8 cellular contexts compared by ENCODE assay signal in genomic region chr17:15260376-15261062, GRCh38. TPM values are rescaled to one million over a fixed set of nuclear protein-coding genes. Genes with fewer than 3 reads are reported as not detected.
A peak's percentile ranks its signal among the peaks of the same experiment; 100 is the strongest.
DNase-seq lines count a peak whose midpoint lies in the region; ATAC-seq and TF ChIP-seq lines count a peak whose summit lies in the region.

No MANE protein-coding gene starts in this region.

- H3K4me1 ChIP-seq in parathyroid adenoma (peaks cover 2% of the 10 kb centered on the region), urinary bladder (ENCODE audit: insufficient read depth) (no peaks in the 10 kb centered on the region)

- intact Hi-C loops in left cardiac atrium (cut with DNase I), result loop anchor here (1.0 to 2.0 kb wide), 2 partner anchors 242 kb away; no protein-coding TSS in a partner anchor

- WGBS in urinary bladder, result under 1% methylated on average over 59 of the region's 59 CpGs

- H3K9me3 ChIP-seq in SK-N-MC (ENCODE audit: low read depth, low read length) (no peaks in the 10 kb centered on the region), parathyroid adenoma (ENCODE audit: control insufficient read depth, low read length) (no peaks in the 10 kb centered on the region)

- H3K9ac ChIP-seq in SK-N-MC (ENCODE audit: insufficient read length) (no peak overlapping the region), parathyroid adenoma (no peak overlapping the region)

- H3K27me3 ChIP-seq in parathyroid adenoma (ENCODE audit: control insufficient read depth, insufficient read depth, low read length), result no peaks in the 10 kb centered on the region

- H3K4me3 ChIP-seq in SK-N-MC, result peak overlapping the region; percentile 76
- H3K4me3 ChIP-seq in parathyroid adenoma (ENCODE audit: low read depth, low read length), result peak overlapping the region; percentile 58
- H3K4me3 ChIP-seq in urinary bladder (ENCODE audit: low read depth, low read length), result peak overlapping the region; percentile 64

- no peaks in the 10 kb centered on the region for H3K79me2 ChIP-seq in parathyroid adenoma

- DNase-seq in HS-27A (ENCODE audit: low read depth) (peak; percentile 88), SK-N-MC (ENCODE audit: low read depth, low spot score) (no peak), amygdala (lab: John Stamatoyannopoulos, UW) (peak; percentile 32 to 92 (median 76)), left cardiac atrium (peak; percentile 92)

- no peaks in the 10 kb centered on the region for H3K36me3 ChIP-seq in SK-N-MC (ENCODE audit: insufficient read depth, low read length)
- H3K36me3 ChIP-seq in parathyroid adenoma (ENCODE audit: control insufficient read depth, insufficient read depth, low read length), result no peaks in the 10 kb centered on the region
- no peaks in the 10 kb centered on the region for H3K36me3 ChIP-seq in urinary bladder (ENCODE audit: insufficient read depth)

- H3K27ac ChIP-seq in SK-N-MC, result no peak overlapping the region
- peak overlapping the region; percentile 68 for H3K27ac ChIP-seq in parathyroid adenoma
- H3K27ac ChIP-seq in urinary bladder (ENCODE audit: low read depth), result peak overlapping the region; percentile 93

- ATAC-seq in left cardiac atrium, result peak; percentile 74 to 77
- no peak for ATAC-seq in GM21515 (IDR thresholded peaks at IDR 0.05; ENCODE audit: unreplicated experiment)

- peak overlapping the region; percentile 90 for H3K4me2 ChIP-seq in parathyroid adenoma (ENCODE audit: low read length)

- TF ChIP-seq CTCF in GM12872 (IDR thresholded peaks at IDR 0.05; ENCODE audit: insufficient read depth, low read depth, low read length) (peak; percentile 51; the same call in 2 of the 3 replicates), parathyroid adenoma (IDR thresholded peaks at IDR 0.05) (peak; percentile 54)

- H2AFZ ChIP-seq in parathyroid adenoma, result peak overlapping the region; percentile 83

RNA-seq across cellular contexts. Expression of gene PMP22, which starts 4.6 kb away (rescaled TPM):
- total RNA-seq in left cardiac atrium (100 to 1,000 TPM; 133 to 163 TPM), urinary bladder (191 TPM)
- 314 TPM for polyA plus RNA-seq in urinary bladder
